In genomic region chr4:186698525-186698924, GRCh38 we compare ENCODE assay signal across 16 cellular contexts. TPM values are rescaled to one million over a fixed set of nuclear protein-coding genes. Genes with fewer than 3 reads are reported as not detected.
"Had no signal": no experiment of that assay in that cellular context is flagged by ENCODE, and none has a peak within 500 bp of the region (broad histone marks: within the 10 kb centered on the region; RNA-seq: fewer than 3 reads in every experiment).

No MANE protein-coding gene starts in this region.

- H3K27ac Mint-ChIP-seq: activated naive CD4-positive, alpha-beta T cell treated with anti-CD3 and anti-CD28 coated beads, Interleukin-2, amount 50 U/mL, for 24 hours; stimulated activated naive B cell treated with anti-CD40 and anti-IgM and Interleukin-4, amounts not matched to agents 10 μg/mL and 1 μg/mL and 100 μg/mL, for 72 hours; T-helper 1 cell treated with Interleukin-12 subunit alpha and Interleukin-12 subunit beta and Interleukin-4 antibody, amounts not matched to agents 30 μg/mL and 1 μg/mL, for 36 hours had no signal

- DNase-seq: activated CD4-positive, alpha-beta T cell treated with anti-CD3 and anti-CD28 coated beads, Interleukin-2, amount 50 U/mL, for 4 hours; activated gamma-delta T cell; hippocampal formation; left colon; midbrain; ovary; sigmoid colon; spleen; stimulated activated CD4-positive, alpha-beta T cell treated with anti-CD3 and anti-CD28 coated beads, Interleukin-4, amount 100 ng/mL, for 4 hours; stimulated activated naive B cell treated with anti-CD40 and anti-IgM and Interleukin-4, amounts not matched to agents 10 μg/mL and 1 μg/mL and 100 μg/mL, for 72 hours had no signal

- H3K9me3 Mint-ChIP-seq: activated naive CD4-positive, alpha-beta T cell treated with anti-CD3 and anti-CD28 coated beads, Interleukin-2, amount 50 U/mL, for 24 hours had no signal

- H3K27me3 Mint-ChIP-seq: stimulated activated naive B cell treated with anti-CD40 and anti-IgM and Interleukin-4, amounts not matched to agents 10 μg/mL and 1 μg/mL and 100 μg/mL, for 72 hours had no signal

- H3K4me3 Mint-ChIP-seq: activated naive CD4-positive, alpha-beta T cell treated with anti-CD3 and anti-CD28 coated beads, Interleukin-2, amount 50 U/mL, for 24 hours; neural crest cell; stimulated activated naive B cell treated with anti-CD40 and anti-IgM and Interleukin-4, amounts not matched to agents 10 μg/mL and 1 μg/mL and 100 μg/mL, for 72 hours; T-helper 1 cell treated with Interleukin-12 subunit alpha and Interleukin-12 subunit beta and Interleukin-4 antibody, amounts not matched to agents 30 μg/mL and 1 μg/mL, for 36 hours had no signal

- H3K27me3 ChIP-seq: ascending aorta, ovary, sigmoid colon had no signal

- H3K36me3 ChIP-seq: ascending aorta, ovary, spleen had no signal

- H3K9me3 ChIP-seq: ascending aorta, ovary, sigmoid colon, spleen had no signal

- ATAC-seq: stimulated activated naive B cell treated with anti-CD40 and anti-IgM and Interleukin-4, amounts not matched to agents 10 μg/mL and 1 μg/mL and 100 μg/mL, for 72 hours had no signal

- H3K4me1 Mint-ChIP-seq: activated naive CD4-positive, alpha-beta T cell treated with anti-CD3 and anti-CD28 coated beads, Interleukin-2, amount 50 U/mL, for 24 hours; stimulated activated naive B cell treated with anti-CD40 and anti-IgM and Interleukin-4, amounts not matched to agents 10 μg/mL and 1 μg/mL and 100 μg/mL, for 72 hours had no signal

- H3K36me3 Mint-ChIP-seq: activated naive CD4-positive, alpha-beta T cell treated with anti-CD3 and anti-CD28 coated beads, Interleukin-2, amount 50 U/mL, for 24 hours; stimulated activated naive B cell treated with anti-CD40 and anti-IgM and Interleukin-4, amounts not matched to agents 10 μg/mL and 1 μg/mL and 100 μg/mL, for 72 hours had no signal

- H3K4me3 ChIP-seq: ascending aorta, lung, ovary, sigmoid colon, spleen had no signal

- H3K27ac ChIP-seq: ovary, spleen had no signal

- H3K4me1 ChIP-seq: spleen had no signal

RNA-seq across cellular contexts. Expression of gene FAT1, which starts 25.1 kb away (rescaled TPM):
- total RNA-seq: activated CD8-positive, alpha-beta memory T cell treated with anti-CD3 and anti-CD28 coated beads for 36 hours had no signal
